1 cellular context compared by ENCODE assay signal in genomic region chr4:121764702-121765367, GRCh38.
TF ChIP-seq lines count a peak whose summit lies in the region.

TSS of gene SMIM43 (minus strand) at chr4:121765164. CDS start at chr4:121765105, 59 bp downstream.

TF ChIP-seq in HEK293, 187 proteins besides CTCF, POLR2A, EP300 and RAD21 (continued from another document):
- TF ChIP-seq HIC1 (tag by site-specific recombination; IDR thresholded peaks at IDR 0.05) (0 out of 2 replicates have a peak, but pooled peaks have one; percentile 46), YY1 (tag by site-specific recombination; IDR thresholded peaks at IDR 0.05) (no peak), ELK4 (IDR thresholded peaks at IDR 0.05; ENCODE audit: borderline replicate concordance, low read depth, low read length) (no peak), ZBTB21 (tag by site-specific recombination; IDR thresholded peaks at IDR 0.05) (no peak), ZNF670 (tag by site-specific recombination; IDR thresholded peaks at IDR 0.05; ENCODE audit: low read depth) (no peak), REPIN1 (tag by site-specific recombination; IDR thresholded peaks at IDR 0.05; ENCODE audit: low read depth) (no peak), ZNF423 (tag by site-specific recombination; IDR thresholded peaks at IDR 0.05) (no peak), ZNF561 (tag by site-specific recombination; IDR thresholded peaks at IDR 0.05; ENCODE audit: borderline replicate concordance) (peak; percentile 21; the same call in 1 of the 2 replicates), ZBTB20 (tag by site-specific recombination; IDR thresholded peaks at IDR 0.05) (no peak; the same call in 1 of the 2 replicates), GLI4 (tag by site-specific recombination; IDR thresholded peaks at IDR 0.05) (no peak), ZNF239 (tag by site-specific recombination; IDR thresholded peaks at IDR 0.05) (no peak), ZBTB48 (tag by site-specific recombination; IDR thresholded peaks at IDR 0.05) (0 out of 2 replicates have a peak, but pooled peaks have one; percentile 21), KLF10 (tag by site-specific recombination; IDR thresholded peaks at IDR 0.05) (no peak), ZNF660 (tag by site-specific recombination; IDR thresholded peaks at IDR 0.05) (0 out of 2 replicates have a peak, but pooled peaks have one; percentile 13), KLF9 (tag by site-specific recombination; IDR thresholded peaks at IDR 0.05; ENCODE audit: low read depth) (peak; percentile 31; the same call in 1 of the 2 replicates), ZNF549 (tag by site-specific recombination; IDR thresholded peaks at IDR 0.05) (no peak), ZNF600 (tag by site-specific recombination; IDR thresholded peaks at IDR 0.05) (no peak), SP2 (tag by site-specific recombination; IDR thresholded peaks at IDR 0.05) (peak; percentile 41), ZNF19 (tag by site-specific recombination; IDR thresholded peaks at IDR 0.05; ENCODE audit: low read depth) (no peak), ZBTB8A (tag by site-specific recombination; IDR thresholded peaks at IDR 0.05) (peak; percentile 93), ZNF146 (tag by site-specific recombination; IDR thresholded peaks at IDR 0.05) (no peak), ZNF398 (tag by site-specific recombination; IDR thresholded peaks at IDR 0.05) (no peak; the same call in 1 of the 2 replicates), HOXA7 (CRISPR knock-in tag; IDR thresholded peaks at IDR 0.05; ENCODE audit: borderline replicate concordance) (no peak), KLF7 (tag by site-specific recombination; IDR thresholded peaks at IDR 0.05; ENCODE audit: borderline replicate concordance) (no peak), ZNF571 (tag by site-specific recombination; IDR thresholded peaks at IDR 0.05) (no peak), ZNF555 (tag by site-specific recombination; conservative IDR thresholded peaks at IDR 0.05) (no peak), ZBTB11 (tag by site-specific recombination; conservative IDR thresholded peaks at IDR 0.05; ENCODE audit: low read depth) (0 out of 2 replicates have a peak, but pooled peaks have one; percentile 22), ZFHX2 (tag by site-specific recombination; conservative IDR thresholded peaks at IDR 0.05) (peak; percentile 59; the same call in 1 of the 2 replicates), ZNF350 (tag by site-specific recombination; IDR thresholded peaks at IDR 0.05) (no peak), ZNF580 (tag by site-specific recombination; IDR thresholded peaks at IDR 0.05) (no peak), ZNF362 (tag by site-specific recombination; IDR thresholded peaks at IDR 0.05) (no peak), ZNF488 (tag by site-specific recombination; IDR thresholded peaks at IDR 0.05) (no peak), ZNF174 (tag by site-specific recombination; IDR thresholded peaks at IDR 0.05) (no peak), GLIS2 (tag by site-specific recombination; IDR thresholded peaks at IDR 0.05) (peak; percentile 45; the same call in 1 of the 2 replicates), ZSCAN4 (tag by site-specific recombination; IDR thresholded peaks at IDR 0.05) (no peak), SCRT2 (tag by site-specific recombination; IDR thresholded peaks at IDR 0.05) (no peak), MEIS1 (CRISPR knock-in tag; IDR thresholded peaks at IDR 0.05; ENCODE audit: borderline replicate concordance) (no peak), ZNF114 (tag by site-specific recombination; IDR thresholded peaks at IDR 0.05) (no peak), ZNF155 (tag by site-specific recombination; IDR thresholded peaks at IDR 0.05) (no peak), ZNF140 (tag by site-specific recombination; IDR thresholded peaks at IDR 0.05) (no peak), ZNF324 (tag by site-specific recombination; IDR thresholded peaks at IDR 0.05) (no peak), ZNF664 (tag by site-specific recombination; IDR thresholded peaks at IDR 0.05) (no peak), ZXDB (tag by site-specific recombination; IDR thresholded peaks at IDR 0.05) (no peak)
